In genomic region chr12:131147894-131148293, GRCh38 we compare ENCODE assay signal across 18 cellular contexts.
"Had no signal": no experiment of that assay in that cellular context is flagged by ENCODE, and none has a peak within 500 bp of the region (broad histone marks: within the 10 kb centered on the region; RNA-seq: fewer than 3 reads in every experiment).

No MANE protein-coding gene starts in this region.

- FAIRE-seq: endothelial cell of umbilical vein, islet of Langerhans had no signal

- H3K4me3 ChIP-seq: adrenal gland, colonic mucosa, ovary, testis had no signal

- ATAC-seq: activated T-helper 17 cell treated with anti-CD3 and anti-CD28 coated beads, Interleukin-2, amount 50 U/mL, for 72 hours; left lobe of liver; stimulated activated naive CD8-positive, alpha-beta T cell treated with anti-CD3 and anti-CD28 coated beads, Interleukin-15, amount 100 ng/mL, for 72 hours; WTC11 had no signal

- H3K27me3 ChIP-seq: adrenal gland, colonic mucosa, ovary, testis had no signal

- H3K36me3 ChIP-seq: adrenal gland, colonic mucosa, ovary had no signal

- DNase-seq: activated CD4-positive, alpha-beta T cell treated with anti-CD3 and anti-CD28 coated beads for 48 hours; activated CD8-positive, alpha-beta memory T cell treated with anti-CD3 and anti-CD28 coated beads for 24 hours; activated naive CD4-positive, alpha-beta T cell treated with anti-CD3 and anti-CD28 coated beads, Interleukin-2, amount 50 U/mL, for 16 hours; colonic mucosa; effector CD4-positive, alpha-beta T cell; foreskin melanocyte; mesenchymal stem cell; ovary; stimulated activated CD4-positive, alpha-beta T cell treated with anti-CD3 and anti-CD28 coated beads, Interleukin-4, amount 100 ng/mL, for 1 hour; stimulated activated CD8-positive, alpha-beta memory T cell treated with anti-CD3 and anti-CD28 coated beads, Interleukin-4, amount 100 ng/mL, for 48 hours; stimulated activated naive CD8-positive, alpha-beta T cell treated with anti-CD3 and anti-CD28 coated beads, Interleukin-15, amount 100 ng/mL, for 72 hours; testis had no signal

- H3K4me1 ChIP-seq: adrenal gland, colonic mucosa, testis had no signal

- H3K27ac ChIP-seq: adrenal gland, colonic mucosa had no signal

- H3K9me3 ChIP-seq: adrenal gland, colonic mucosa, ovary, testis had no signal
